Comparison of ENCODE assay signal across 14 cellular contexts in the genomic region with DNA sequence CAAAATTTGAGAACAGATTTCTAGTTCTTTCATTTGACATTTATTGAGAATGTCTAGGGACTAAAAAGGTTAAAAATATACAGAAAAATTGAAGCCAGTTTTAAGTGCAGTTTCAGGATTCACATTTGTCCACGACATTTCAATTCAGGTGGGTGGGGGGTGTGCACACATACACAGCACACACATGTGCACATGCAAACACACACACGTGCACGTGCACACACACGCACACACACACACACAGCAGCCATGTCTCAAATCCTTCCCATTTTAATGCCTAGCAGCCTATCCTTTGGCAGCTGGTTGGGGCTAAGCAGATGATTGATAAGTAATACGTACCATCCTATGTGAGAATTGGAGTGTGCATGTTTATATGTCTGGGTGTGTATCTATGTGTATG.
DNase-seq lines count a peak whose midpoint lies in the region; ATAC-seq and TF ChIP-seq lines count a peak whose summit lies in the region.
"Had no signal": no experiment of that assay in that cellular context is flagged by ENCODE, and none has a peak within 500 bp of the region (broad histone marks: within the 10 kb centered on the region; RNA-seq: fewer than 3 reads in every experiment).

No MANE protein-coding gene starts in this region.

- ATAC-seq in HG03108 (IDR thresholded peaks at IDR 0.05; ENCODE audit: unreplicated experiment), result no peak

- DNase-seq in NCI-H82 (lab: John Stamatoyannopoulos, UW) (peak; percentile 23), NCI-H82 treated with DMSO at 0.1 percent for 48 hours (lab: John Stamatoyannopoulos, UW; ENCODE audit: unreplicated experiment) (no peak), DMS 273 treated with DMSO at 0.1 percent for 48 hours (lab: John Stamatoyannopoulos, UW) (no peak)
- DNase-seq: CD4-positive, alpha-beta T cell; CD8-positive, alpha-beta memory T cell; DND-41; GM23248; H7; HCEC 1CT had no signal

- H3K27ac ChIP-seq in C4-2B (peak overlapping the region; percentile 17), VCaP (peak overlapping the region; percentile 40)
- H3K27ac ChIP-seq: 22Rv1, BLaER1, GM23248 had no signal

- TF ChIP-seq CTCF in C4-2B (conservative IDR thresholded peaks at IDR 0.05) (no peak), VCaP (conservative IDR thresholded peaks at IDR 0.05) (no peak)
